17 cellular contexts compared by ENCODE assay signal in genomic region chr3:72753495-72753894, GRCh38.
A peak's percentile ranks its signal among the peaks of the same experiment; 100 is the strongest.
DNase-seq lines count a peak whose midpoint lies in the region; ATAC-seq and TF ChIP-seq lines count a peak whose summit lies in the region.
"Had no signal": no experiment of that assay in that cellular context is flagged by ENCODE, and none has a peak within 500 bp of the region (broad histone marks: within the 10 kb centered on the region; RNA-seq: fewer than 3 reads in every experiment).

No MANE protein-coding gene starts in this region.

- peaks cover 39% of the 10 kb centered on the region for H3K36me3 Mint-ChIP-seq in CD4-positive, alpha-beta T cell (ENCODE audit: low read depth)
- H3K36me3 Mint-ChIP-seq in naive thymus-derived CD4-positive, alpha-beta T cell, result peaks cover 0 to 31% (median 22%) of the 10 kb centered on the region in 5 donors
- peaks cover 19% of the 10 kb centered on the region for H3K36me3 Mint-ChIP-seq in activated T-helper 1 cell treated with anti-CD3 and anti-CD28 coated beads, Interleukin-12 subunit alpha, Interleukin-12 subunit beta, Interleukin-2, Interleukin-4 antibody, amounts not matched to agents 30 ng/mL and 10 ng/mL and 1 ng/mL, durations not matched to agents 14 hours and 24 hours and 36 hours (ENCODE audit: low read depth)
- no peaks in the 10 kb centered on the region for H3K36me3 Mint-ChIP-seq in T-helper 17 cell (ENCODE audit: low read depth)

- H3K4me1 Mint-ChIP-seq in CD4-positive, alpha-beta T cell (ENCODE audit: low read depth), result peaks cover 72% of the 10 kb centered on the region
- H3K4me1 Mint-ChIP-seq in naive thymus-derived CD4-positive, alpha-beta T cell, result peaks cover 30 to 86% (median 74%) of the 10 kb centered on the region in 7 donors
- H3K4me1 Mint-ChIP-seq in activated T-helper 1 cell treated with anti-CD3 and anti-CD28 coated beads, Interleukin-12 subunit alpha, Interleukin-12 subunit beta, Interleukin-2, Interleukin-4 antibody, amounts not matched to agents 30 ng/mL and 10 ng/mL and 1 ng/mL, durations not matched to agents 14 hours and 24 hours and 36 hours (ENCODE audit: low read depth), result peaks cover 55% of the 10 kb centered on the region
- peaks cover 16% of the 10 kb centered on the region for H3K4me1 Mint-ChIP-seq in T-helper 17 cell

- no peaks in the 10 kb centered on the region for H3K27me3 Mint-ChIP-seq in CD4-positive, alpha-beta T cell
- H3K27me3 Mint-ChIP-seq in naive thymus-derived CD4-positive, alpha-beta T cell, result no peaks in the 10 kb centered on the region
- no peaks in the 10 kb centered on the region for H3K27me3 Mint-ChIP-seq in activated T-helper 1 cell treated with anti-CD3 and anti-CD28 coated beads, Interleukin-12 subunit alpha, Interleukin-12 subunit beta, Interleukin-2, Interleukin-4 antibody, amounts not matched to agents 30 ng/mL and 10 ng/mL and 1 ng/mL, durations not matched to agents 14 hours and 24 hours and 36 hours (ENCODE audit: insufficient read depth)
- no peaks in the 10 kb centered on the region for H3K27me3 Mint-ChIP-seq in T-helper 17 cell

- no peak for TF ChIP-seq CTCF in CD4-positive, alpha-beta T cell (IDR thresholded peaks at IDR 0.05)

- H3K4me3 ChIP-seq in naive thymus-derived CD4-positive, alpha-beta T cell (ENCODE audit: low read length), result no peak overlapping the region

- no peak for ATAC-seq in CD4-positive, alpha-beta T cell (ENCODE audit: poor library complexity)
- ATAC-seq in naive thymus-derived CD4-positive, alpha-beta T cell, result no peak
- ATAC-seq in T-helper 17 cell, result no peak
- ATAC-seq: PC-3 had no signal

- H3K9me3 ChIP-seq in CD4-positive, alpha-beta T cell (ENCODE audit: control insufficient read depth, low read length), result no peaks in the 10 kb centered on the region
- no peaks in the 10 kb centered on the region for H3K9me3 ChIP-seq in naive thymus-derived CD4-positive, alpha-beta T cell (ENCODE audit: control insufficient read depth in 2 of 3, low read length in 3 of 3)
- no peaks in the 10 kb centered on the region for H3K9me3 ChIP-seq in T-helper 17 cell (ENCODE audit: control insufficient read depth, low read length, poor library complexity, severe bottlenecking)
- H3K9me3 ChIP-seq: SK-N-SH had no signal

- no peaks in the 10 kb centered on the region for H3K27me3 ChIP-seq in CD4-positive, alpha-beta T cell (ENCODE audit: control insufficient read depth, insufficient read depth, low read length)
- H3K27me3 ChIP-seq in naive thymus-derived CD4-positive, alpha-beta T cell (ENCODE audit: control insufficient read depth in 2 of 2, insufficient read depth in 2 of 2, low read length in 2 of 2), result no peaks in the 10 kb centered on the region

- DNase-seq in CD4-positive, alpha-beta T cell, result no peak
- DNase-seq in NCI-H526 treated with DMSO at 0.1 percent for 48 hours (lab: John Stamatoyannopoulos, UW), result peak; percentile 36
- DNase-seq in kidney glomerular epithelial cell (lab: John Stamatoyannopoulos, UW), result peak; percentile 65
- no peak for DNase-seq in naive thymus-derived CD4-positive, alpha-beta T cell
- DNase-seq in NCI-H128 (lab: John Stamatoyannopoulos, UW; ENCODE audit: unreplicated experiment), result no peak
- DNase-seq in DMS 273 (lab: John Stamatoyannopoulos, UW; ENCODE audit: unreplicated experiment), result no peak
- DNase-seq in activated T-helper 1 cell treated with anti-CD3 and anti-CD28 coated beads, Interleukin-12 subunit alpha, Interleukin-12 subunit beta, Interleukin-2, Interleukin-4 antibody, amounts not matched to agents 30 ng/mL and 10 ng/mL and 1 ng/mL, durations not matched to agents 14 hours and 24 hours and 36 hours (ENCODE audit: low spot score), result no peak
- DNase-seq in T-helper 17 cell, result no peak
- DNase-seq: Karpas-422; MM.1S; NCI-H1105 treated with DMSO at 0.1 percent for 48 hours; NCI-H187 treated with DMSO at 0.1 percent for 48 hours; NCI-H524; NK-92 treated with Interleukin-12 subunit alpha and Interleukin-12 subunit beta, amount 100 ng/mL, for 24 hours; PC-3; Right ventricle myocardium superior; SK-N-SH had no signal

- no peaks in the 10 kb centered on the region for H3K36me3 ChIP-seq in naive thymus-derived CD4-positive, alpha-beta T cell (ENCODE audit: control insufficient read depth in 2 of 3, insufficient read depth in 3 of 3, low read length in 3 of 3)

- intact Hi-C loops in CD4-positive, alpha-beta T cell (cut with DNase I, micrococcal nuclease), result no loop called here
- intact Hi-C loops in naive thymus-derived CD4-positive, alpha-beta T cell (cut with micrococcal nuclease), result loop anchor here (10.0 kb wide), 2 partner anchors 309 to 409 kb away; partner anchors contain the start of gene RYBP (in 1 of the 2)
- intact Hi-C loops in activated T-helper 1 cell treated with anti-CD3 and anti-CD28 coated beads, Interleukin-12 subunit alpha, Interleukin-12 subunit beta, Interleukin-2, Interleukin-4 antibody, amounts not matched to agents 30 ng/mL and 10 ng/mL and 1 ng/mL, durations not matched to agents 14 hours and 24 hours and 36 hours (cut with micrococcal nuclease), result loop anchor here (10.0 kb wide), 1 partner anchor 479 kb away; no protein-coding TSS in a partner anchor

- H3K9me3 Mint-ChIP-seq in CD4-positive, alpha-beta T cell, result no peaks in the 10 kb centered on the region
- H3K9me3 Mint-ChIP-seq in naive thymus-derived CD4-positive, alpha-beta T cell, result peaks cover 0 to 5% (median 0%) of the 10 kb centered on the region in 11 donors
- H3K9me3 Mint-ChIP-seq in activated T-helper 1 cell treated with anti-CD3 and anti-CD28 coated beads, Interleukin-12 subunit alpha, Interleukin-12 subunit beta, Interleukin-2, Interleukin-4 antibody, amounts not matched to agents 30 ng/mL and 10 ng/mL and 1 ng/mL, durations not matched to agents 14 hours and 24 hours and 36 hours, result no peaks in the 10 kb centered on the region

- H3K4me1 ChIP-seq in naive thymus-derived CD4-positive, alpha-beta T cell (ENCODE audit: control insufficient read depth in 2 of 2, insufficient read depth in 2 of 2, low read length in 2 of 2), result peaks cover 17 to 56% of the 10 kb centered on the region in 2 donors

- CTCF ChIA-PET in CD4-positive, alpha-beta T cell (lab: Charles Lee), result interaction anchor here (1.3 kb wide), 1 partner anchor 9 kb away, joined by 3 read pairs; no protein-coding TSS in a partner anchor
- CTCF ChIA-PET in naive thymus-derived CD4-positive, alpha-beta T cell (lab: Charles Lee), result interaction anchor here (0.7 to 1.3 kb wide), 2 partner anchors 15 to 76 kb away, joined by 4 to 6 read pairs; no protein-coding TSS in a partner anchor

- POLR2A ChIA-PET in CD4-positive, alpha-beta T cell (lab: Charles Lee), result interaction anchor here (7.3 kb wide), 1 partner anchor 15 kb away, joined by 89 read pairs; no protein-coding TSS in a partner anchor
- POLR2A ChIA-PET in naive thymus-derived CD4-positive, alpha-beta T cell (lab: Charles Lee), result interaction anchor here (12.8 kb wide), 1 partner anchor 12 kb away, joined by 226 read pairs; no protein-coding TSS in a partner anchor

- no peak overlapping the region for H3K4me3 Mint-ChIP-seq in CD4-positive, alpha-beta T cell
- H3K4me3 Mint-ChIP-seq in naive thymus-derived CD4-positive, alpha-beta T cell, result no peak overlapping the region
- no peak overlapping the region for H3K4me3 Mint-ChIP-seq in activated T-helper 1 cell treated with anti-CD3 and anti-CD28 coated beads, Interleukin-12 subunit alpha, Interleukin-12 subunit beta, Interleukin-2, Interleukin-4 antibody, amounts not matched to agents 30 ng/mL and 10 ng/mL and 1 ng/mL, durations not matched to agents 14 hours and 24 hours and 36 hours
- H3K4me3 Mint-ChIP-seq in T-helper 17 cell, result no peak overlapping the region

- peak overlapping the region; percentile 85 for H3K27ac Mint-ChIP-seq in CD4-positive, alpha-beta T cell
- peak overlapping the region in 7 of 9 donors; percentile 36 to 99 (median 92) for H3K27ac Mint-ChIP-seq in naive thymus-derived CD4-positive, alpha-beta T cell
- no peak overlapping the region for H3K27ac Mint-ChIP-seq in activated T-helper 1 cell treated with anti-CD3 and anti-CD28 coated beads, Interleukin-12 subunit alpha, Interleukin-12 subunit beta, Interleukin-2, Interleukin-4 antibody, amounts not matched to agents 30 ng/mL and 10 ng/mL and 1 ng/mL, durations not matched to agents 14 hours and 24 hours and 36 hours
- H3K27ac Mint-ChIP-seq in T-helper 17 cell, result no peak overlapping the region

- no peak overlapping the region for H3K27ac ChIP-seq in CD4-positive, alpha-beta T cell (ENCODE audit: low read depth, low read length)
- no peak overlapping the region for H3K27ac ChIP-seq in naive thymus-derived CD4-positive, alpha-beta T cell (ENCODE audit: low read depth, low read length)

Comparison
In these comparisons a context has a peak if more than half of its experiments do, and no peak if none do; other contexts are left out.
1. DNase-seq: peak in NCI-H526 treated with DMSO at 0.1 percent for 48 hours (single experiment) and kidney glomerular epithelial cell (single experiment); none in CD4-positive, alpha-beta T cell (0 of 10), naive thymus-derived CD4-positive, alpha-beta T cell (0 of 9), NCI-H128 (single experiment), DMS 273 (single experiment), activated T-helper 1 cell treated with anti-CD3 and anti-CD28 coated beads, Interleukin-12 subunit alpha, Interleukin-12 subunit beta, Interleukin-2, Interleukin-4 antibody, amounts not matched to agents 30 ng/mL and 10 ng/mL and 1 ng/mL, durations not matched to agents 14 hours and 24 hours and 36 hours (single experiment) and T-helper 17 cell (0 of 3).
2. H3K27ac Mint-ChIP-seq: peak in CD4-positive, alpha-beta T cell (single experiment) and naive thymus-derived CD4-positive, alpha-beta T cell (7 of 9); none in activated T-helper 1 cell treated with anti-CD3 and anti-CD28 coated beads, Interleukin-12 subunit alpha, Interleukin-12 subunit beta, Interleukin-2, Interleukin-4 antibody, amounts not matched to agents 30 ng/mL and 10 ng/mL and 1 ng/mL, durations not matched to agents 14 hours and 24 hours and 36 hours (single experiment) and T-helper 17 cell (single experiment).
3. intact Hi-C loops: an anchor here in naive thymus-derived CD4-positive, alpha-beta T cell (10.0 kb wide) and activated T-helper 1 cell treated with anti-CD3 and anti-CD28 coated beads, Interleukin-12 subunit alpha, Interleukin-12 subunit beta, Interleukin-2, Interleukin-4 antibody, amounts not matched to agents 30 ng/mL and 10 ng/mL and 1 ng/mL, durations not matched to agents 14 hours and 24 hours and 36 hours (10.0 kb wide); none called in CD4-positive, alpha-beta T cell.